Comparison of ENCODE assay signal across 28 cellular contexts in the genomic region with DNA sequence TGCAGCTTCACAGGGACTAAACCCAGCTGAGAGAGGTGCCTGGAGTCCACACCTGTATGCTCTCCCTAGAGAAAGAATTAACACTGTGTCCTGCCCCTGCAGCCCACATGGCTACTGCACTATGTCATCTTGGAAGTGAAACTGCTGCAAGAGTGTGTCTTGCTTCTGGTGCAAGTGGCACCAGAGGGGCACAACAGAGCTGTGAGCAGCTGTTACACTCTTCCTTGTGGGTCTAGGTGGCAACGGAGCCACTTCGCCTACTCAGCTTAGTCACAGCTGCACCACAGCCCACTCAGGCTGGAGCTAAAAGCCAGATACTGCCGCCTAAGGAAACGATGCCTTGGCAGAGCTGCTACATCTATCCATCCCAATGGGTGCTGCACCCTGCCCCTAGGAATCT.
DNase-seq lines count a peak whose midpoint lies in the region; ATAC-seq, FAIRE-seq and TF ChIP-seq lines count a peak whose summit lies in the region.
"Had no signal": no experiment of that assay in that cellular context is flagged by ENCODE, and none has a peak within 500 bp of the region (broad histone marks: within the 10 kb centered on the region; RNA-seq: fewer than 3 reads in every experiment).

No MANE protein-coding gene starts in this region.

- H2AFZ ChIP-seq in HepG2 (ENCODE audit: low read length): no peak overlapping the region
- H2AFZ ChIP-seq: GM23248, PC-9 had no signal

- in situ Hi-C loops in HepG2 (cut with HindIII; ENCODE audit: extremely low pct_ligation_motif_present, low pct_unique_long_range_greater_than_20kb): no loop called here

- H3K4me3 ChIP-seq in HepG2 (replicated peaks in 1 of 3; ENCODE audit: insufficient read depth in 1 of 3, low read depth in 2 of 3, low read length in 3 of 3) (no peak overlapping the region), esophagus muscularis mucosa (no peak overlapping the region), prostate gland (no peak overlapping the region)
- H3K4me3 ChIP-seq: A549, GM23248, HAP-1, K562, PC-9 had no signal

- no peaks in the 10 kb centered on the region for H4K20me1 ChIP-seq in HepG2 (ENCODE audit: insufficient read depth, low read length)

- peak; percentile 70 for ATAC-seq in GM18511 (IDR thresholded peaks at IDR 0.05; ENCODE audit: unreplicated experiment)
- peak; percentile 65 for ATAC-seq in GM19463 (IDR thresholded peaks at IDR 0.05; ENCODE audit: unreplicated experiment)
- ATAC-seq in HepG2: no peak
- ATAC-seq in HG02610 (IDR thresholded peaks at IDR 0.05; ENCODE audit: unreplicated experiment): no peak
- ATAC-seq: A549, K562 had no signal

- no peaks in the 10 kb centered on the region for H3K79me2 ChIP-seq in HepG2 (ENCODE audit: insufficient read depth, low read length)

- H3K36me3 ChIP-seq in HepG2 (replicated peaks in 1 of 2; ENCODE audit: control insufficient read depth in 1 of 2, insufficient read depth in 2 of 2, low read length in 2 of 2): no peaks in the 10 kb centered on the region
- no peaks in the 10 kb centered on the region for H3K36me3 ChIP-seq in esophagus muscularis mucosa
- no peaks in the 10 kb centered on the region for H3K36me3 ChIP-seq in prostate gland
- H3K36me3 ChIP-seq: HAP-1 had no signal

- intact Hi-C loops in HepG2 (cut with micrococcal nuclease; ENCODE audit: unreplicated experiment) (no loop called here), esophagus muscularis mucosa (cut with DNase I) (no loop called here), prostate gland (cut with DNase I) (no loop called here)

- CTCF ChIA-PET in HepG2 (lab: Yijun Ruan, JAX; ENCODE audit: low intra/inter-chr PET ratio, low total read pairs): no interaction called here

- H3K9ac ChIP-seq in HepG2 (ENCODE audit: insufficient read depth, low read depth, low read length): no peak overlapping the region
- H3K9ac ChIP-seq: GM23248 had no signal

- POLR2A ChIA-PET in HepG2 (lab: Yijun Ruan, JAX): no interaction called here

- no peak for TF ChIP-seq POLR2A in HepG2 (IDR thresholded peaks at IDR 0.05; ENCODE audit: insufficient read depth in 1 of 2, low read depth in 2 of 2, low read length in 2 of 2)
- no peak for TF ChIP-seq POLR2A in esophagus muscularis mucosa (IDR thresholded peaks at IDR 0.05; ENCODE audit: low read depth)
- TF ChIP-seq POLR2A in prostate gland (IDR thresholded peaks at IDR 0.05): no peak

- BruUV-seq in HepG2 (replicated peaks; lab: Mats Ljungman, UMichigan): no TSS peak

- FAIRE-seq in HepG2 (lab: Jason Lieb, UNC): no peak
- FAIRE-seq: A549, K562 had no signal

- TF ChIP-seq CTCF in HepG2 (CRISPR knock-in tag; IDR thresholded peaks at IDR 0.05) (no peak), esophagus muscularis mucosa (IDR thresholded peaks at IDR 0.05) (no peak), prostate gland (IDR thresholded peaks at IDR 0.05) (no peak)

- H3K27me3 ChIP-seq in HepG2 (ENCODE audit: control insufficient read depth in 1 of 2, insufficient read depth in 2 of 2, low read length in 2 of 2) (no peaks in the 10 kb centered on the region), esophagus muscularis mucosa (no peaks in the 10 kb centered on the region), prostate gland (replicated peaks; ENCODE audit: insufficient read depth) (no peaks in the 10 kb centered on the region)

- 0% methylated on average over 1 of the region's 4 CpGs for WGBS in HepG2 (ENCODE audit: low lambda C conversion rate)
- WGBS in esophagus muscularis mucosa: 100% methylated on average over 4 of the region's 4 CpGs
- 89% methylated on average over 4 of the region's 4 CpGs for WGBS in prostate gland

- H3K4me1 ChIP-seq in HepG2 (ENCODE audit: insufficient read depth, low read length): no peaks in the 10 kb centered on the region
- no peaks in the 10 kb centered on the region for H3K4me1 ChIP-seq in esophagus muscularis mucosa
- H3K4me1 ChIP-seq in prostate gland (replicated peaks): no peaks in the 10 kb centered on the region
- H3K4me1 ChIP-seq: A549, HAP-1 had no signal

- H3K27ac ChIP-seq in HepG2 (ENCODE audit: extremely low read length, insufficient read depth, low read length) (no peak overlapping the region), esophagus muscularis mucosa (replicated peaks in 1 of 4) (no peak overlapping the region), prostate gland (no peak overlapping the region)
- H3K27ac ChIP-seq: A549, GM23248, PC-9 had no signal

- TF ChIP-seq EP300 in HepG2 (IDR thresholded peaks at IDR 0.05; ENCODE audit: low read depth in 2 of 2, low read length in 2 of 2) (no peak), HepG2 (CRISPR knock-in tag; IDR thresholded peaks at IDR 0.05; ENCODE audit: borderline replicate concordance) (no peak), esophagus muscularis mucosa (IDR thresholded peaks at IDR 0.05) (no peak)

- TF ChIP-seq RAD21 in HepG2 (CRISPR knock-in tag; IDR thresholded peaks at IDR 0.05): no peak

- no peak overlapping the region for H3K4me2 ChIP-seq in HepG2 (ENCODE audit: low read depth, low read length)
- H3K4me2 ChIP-seq: A549, PC-9 had no signal

- peaks cover 15% of the 10 kb centered on the region; the same call in 1 of the 2 replicates for H3K9me3 ChIP-seq in HepG2 (ENCODE audit: low read length)
- H3K9me3 ChIP-seq in esophagus muscularis mucosa: peaks cover 0 to 24% (median 20%) of the 10 kb centered on the region in 4 donors
- no peaks in the 10 kb centered on the region for H3K9me3 ChIP-seq in prostate gland
- H3K9me3 ChIP-seq: A549, HAP-1 had no signal

- peak; percentile 3 for DNase-seq in M059J (ENCODE audit: low read depth)
- DNase-seq in occipital lobe (lab: John Stamatoyannopoulos, UW): peak; percentile 16
- no peak for DNase-seq in HepG2 (ENCODE audit: low spot score)
- DNase-seq in esophagus muscularis mucosa (ENCODE audit: extremely low spot score): no peak
- DNase-seq in prostate gland (ENCODE audit: low spot score): no peak
- DNase-seq: AML-193, C1 segment of cervical spinal cord, COR-L47, DMS79 treated with DMSO at 0.1 percent for 48 hours, GF-D8, GM23248, HFFc6, Kasumi-1, NCI-H1105 treated with DMSO at 0.1 percent for 48 hours, NCI-H2029, NCI-H446 treated with DMSO at 0.1 percent for 48 hours, NCI-H526, NCI-H82, PC-9, Right ventricle myocardium superior, RPMI8226, T-helper 1 cell had no signal

TF ChIP-seq in HepG2, 621 proteins besides CTCF, POLR2A, EP300 and RAD21:
- TF ChIP-seq ZNF780A (CRISPR knock-in tag; IDR thresholded peaks at IDR 0.05) (no peak), ARNTL (CRISPR knock-in tag; IDR thresholded peaks at IDR 0.05) (no peak)

Comparison
In these comparisons a context has a peak if more than half of its experiments do, and no peak if none do; other contexts are left out.
1. ATAC-seq: peak in GM18511 (single experiment) and GM19463 (single experiment); none in HepG2 (single experiment) and HG02610 (single experiment).
2. DNase-seq: peak in M059J (single experiment) and occipital lobe (single experiment); none in HepG2 (single experiment), esophagus muscularis mucosa (single experiment) and prostate gland (single experiment).